ENCODE assay signal across 37 cellular contexts in genomic region chr13:33662392-33662791, GRCh38.
A peak's percentile ranks its signal among the peaks of the same experiment; 100 is the strongest.
DNase-seq lines count a peak whose midpoint lies in the region; ATAC-seq, FAIRE-seq and TF ChIP-seq lines count a peak whose summit lies in the region.
"Had no signal": no experiment of that assay in that cellular context is flagged by ENCODE, and none has a peak within 500 bp of the region (broad histone marks: within the 10 kb centered on the region; RNA-seq: fewer than 3 reads in every experiment).

No MANE protein-coding gene starts in this region.

- POLR2A ChIA-PET in HepG2 (lab: Yijun Ruan, JAX) = interaction anchor here (1.0 to 1.4 kb wide), 2 partner anchors 16 to 20 kb away, joined by 3 to 4 read pairs; no protein-coding TSS in a partner anchor

- no peak for DNase-seq in bronchial epithelial cell (ENCODE audit: low read depth)
- no peak for DNase-seq in left lobe of liver (ENCODE audit: low spot score)
- DNase-seq in HepG2 (ENCODE audit: low spot score) = peak; percentile 68
- DNase-seq in GM20000 (ENCODE audit: low spot score) = no peak
- no peak for DNase-seq in NCI-H748 treated with DMSO at 0.1 percent for 48 hours (lab: John Stamatoyannopoulos, UW)
- no peak for DNase-seq in activated T-cell treated with anti-CD3 and anti-CD28 coated beads, Interleukin-2, amount 50 U/mL, for 72 hours
- DNase-seq in NCI-H526 treated with DMSO at 0.1 percent for 48 hours (lab: John Stamatoyannopoulos, UW) = no peak
- DNase-seq: 8988T; ACHN; AML-193; BE2C; C1 segment of cervical spinal cord; Caco-2; Calu3; CD4-positive, alpha-beta memory T cell; CD4-positive, alpha-beta T cell; CD4-positive, CD25-positive, alpha-beta regulatory T cell; CD8-positive, alpha-beta memory T cell; CD8-positive, alpha-beta T cell; COR-L47; DMS 273 treated with DMSO at 0.1 percent for 48 hours; DMS153; DMS53; DMS79; DMS79 treated with DMSO at 0.1 percent for 48 hours; DND-41; EL had no signal

- H3K4me1 ChIP-seq in HepG2 (ENCODE audit: insufficient read depth, low read length) (peaks cover 36% of the 10 kb centered on the region), liver (ENCODE audit: control insufficient read depth in 4 of 4, insufficient read depth in 4 of 4, low read length in 3 of 4) (peaks cover 0 to 10% (median under 1%) of the 10 kb centered on the region in 4 donors)
- H3K4me1 ChIP-seq: A549; BE2C; BLaER1; BLaER1 treated with 17β-estradiol and CSF1 and Interleukin-3, amounts not matched to agents 10 nM and 100 nM; Caco-2 had no signal

- peaks cover 0 to 2% of the 10 kb centered on the region in 2 donors for H3K9me3 Mint-ChIP-seq in activated T-cell treated with anti-CD3 and anti-CD28 coated beads, Interleukin-2, amount 50 U/mL, for 72 hours
- H3K9me3 Mint-ChIP-seq: CD4-positive, alpha-beta T cell; CD8-positive, alpha-beta memory T cell; CD8-positive, alpha-beta T cell had no signal

- peaks cover 5% of the 10 kb centered on the region for H3K27me3 Mint-ChIP-seq in activated T-cell treated with anti-CD3 and anti-CD28 coated beads, Interleukin-2, amount 50 U/mL, for 72 hours (ENCODE audit: low read depth)

- H3K36me3 Mint-ChIP-seq in activated T-cell treated with anti-CD3 and anti-CD28 coated beads, Interleukin-2, amount 50 U/mL, for 72 hours (ENCODE audit: insufficient read depth in 2 of 2) = peaks cover 0 to 2% of the 10 kb centered on the region in 2 donors
- H3K36me3 Mint-ChIP-seq: CD14-positive monocyte; CD4-positive, alpha-beta memory T cell; CD4-positive, CD25-positive, alpha-beta regulatory T cell; CD8-positive, alpha-beta T cell had no signal

- TF ChIP-seq RAD21 in HepG2 (CRISPR knock-in tag; IDR thresholded peaks at IDR 0.05) (no peak), liver (IDR thresholded peaks at IDR 0.05) (no peak)

- no peaks in the 10 kb centered on the region for H3K9me3 ChIP-seq in HepG2 (ENCODE audit: low read length)
- H3K9me3 ChIP-seq in liver (ENCODE audit: control insufficient read depth in 4 of 4, low read length in 3 of 4) = no peaks in the 10 kb centered on the region
- H3K9me3 ChIP-seq: A549, BE2C, Caco-2 had no signal

- no peaks in the 10 kb centered on the region for H3K27me3 ChIP-seq in bronchial epithelial cell (ENCODE audit: control insufficient read depth, insufficient read depth, low read length)
- H3K27me3 ChIP-seq in HepG2 (ENCODE audit: control insufficient read depth in 1 of 2, insufficient read depth in 2 of 2, low read length in 2 of 2) = no peaks in the 10 kb centered on the region
- H3K27me3 ChIP-seq in liver (ENCODE audit: control insufficient read depth in 4 of 4, insufficient read depth in 4 of 4, low read length in 3 of 4) = no peaks in the 10 kb centered on the region
- H3K27me3 ChIP-seq: BE2C; BLaER1; BLaER1 treated with 17β-estradiol and CSF1 and Interleukin-3, amounts not matched to agents 10 nM and 100 nM had no signal

- no peak overlapping the region for H2AFZ ChIP-seq in HepG2 (ENCODE audit: low read length)

- CTCF ChIA-PET in HepG2 (lab: Yijun Ruan, JAX; ENCODE audit: low intra/inter-chr PET ratio, low total read pairs) = no interaction called here

- H3K27ac ChIP-seq in HepG2 (ENCODE audit: extremely low read length, insufficient read depth, low read length) (peak overlapping the region; percentile 66), liver (ENCODE audit: low read depth in 1 of 2, low read length in 2 of 2) (no peak overlapping the region)
- H3K27ac ChIP-seq: 22Rv1; A549; BLaER1; BLaER1 treated with 17β-estradiol and CSF1 and Interleukin-3, amounts not matched to agents 10 nM and 100 nM; C4-2B had no signal

- peaks cover 6% of the 10 kb centered on the region for H3K79me2 ChIP-seq in HepG2 (ENCODE audit: insufficient read depth, low read length)

- in situ Hi-C loops in HepG2 (cut with HindIII; ENCODE audit: extremely low pct_ligation_motif_present, low pct_unique_long_range_greater_than_20kb) = no loop called here

- TF ChIP-seq EP300 in HepG2 (IDR thresholded peaks at IDR 0.05; ENCODE audit: low read depth in 2 of 2, low read length in 2 of 2) = peak; percentile 14 to 78; a peak in 1 of 4 replicates
- TF ChIP-seq EP300 in HepG2 (CRISPR knock-in tag; IDR thresholded peaks at IDR 0.05; ENCODE audit: borderline replicate concordance) = no peak

- no TSS peak for BruUV-seq in HepG2 (replicated peaks; lab: Mats Ljungman, UMichigan)

- H3K4me3 ChIP-seq in bronchial epithelial cell (ENCODE audit: low read depth, low read length) (no peak overlapping the region), HepG2 (replicated peaks in 1 of 3; ENCODE audit: insufficient read depth in 1 of 3, low read depth in 2 of 3, low read length in 3 of 3) (no peak overlapping the region), liver (ENCODE audit: low read depth in 1 of 3, low read length in 3 of 3) (no peak overlapping the region)
- H3K4me3 ChIP-seq: A549; BLaER1; BLaER1 treated with 17β-estradiol and CSF1 and Interleukin-3, amounts not matched to agents 10 nM and 100 nM had no signal

- WGBS in HepG2 (ENCODE audit: low lambda C conversion rate) = 18% methylated on average over 4 of the region's 4 CpGs
- 28% methylated on average over 4 of the region's 4 CpGs for WGBS in liver

- H3K4me1 Mint-ChIP-seq in activated T-cell treated with anti-CD3 and anti-CD28 coated beads, Interleukin-2, amount 50 U/mL, for 72 hours (ENCODE audit: low read depth) = peaks cover 2% of the 10 kb centered on the region
- H3K4me1 Mint-ChIP-seq: B cell, CD14-positive monocyte had no signal

- intact Hi-C loops in HepG2 (cut with micrococcal nuclease; ENCODE audit: unreplicated experiment) = no loop called here

- H3K4me3 Mint-ChIP-seq in activated T-cell treated with anti-CD3 and anti-CD28 coated beads, Interleukin-2, amount 50 U/mL, for 72 hours = no peak overlapping the region
- H3K4me3 Mint-ChIP-seq: B cell; CD14-positive monocyte; CD4-positive, alpha-beta memory T cell; CD4-positive, alpha-beta T cell; CD4-positive, CD25-positive, alpha-beta regulatory T cell; CD8-positive, alpha-beta memory T cell; CD8-positive, alpha-beta T cell had no signal

- H3K9ac ChIP-seq in HepG2 (ENCODE audit: insufficient read depth, low read depth, low read length) (peak overlapping the region; percentile 28; the same call in 1 of the 2 replicates), liver (ENCODE audit: low read depth in 1 of 2, low read length in 2 of 2) (no peak overlapping the region)
- H3K9ac ChIP-seq: BLaER1; BLaER1 treated with 17β-estradiol and CSF1 and Interleukin-3, amounts not matched to agents 10 nM and 100 nM had no signal

- no peak for TF ChIP-seq CTCF in bronchial epithelial cell (IDR thresholded peaks at IDR 0.05; ENCODE audit: insufficient read depth, low read length, severe bottlenecking)
- no peak for TF ChIP-seq CTCF in HepG2 (CRISPR knock-in tag; IDR thresholded peaks at IDR 0.05)
- no peak for TF ChIP-seq CTCF in liver (IDR thresholded peaks at IDR 0.05; ENCODE audit: low read depth, low read length, missing input control)
- no peak for TF ChIP-seq CTCF in GM20000 (IDR thresholded peaks at IDR 0.05; ENCODE audit: extremely low read depth, missing control alignments)

- H3K36me3 ChIP-seq in bronchial epithelial cell (ENCODE audit: control insufficient read depth, insufficient read depth, low read length) (no peaks in the 10 kb centered on the region), HepG2 (replicated peaks in 1 of 2; ENCODE audit: control insufficient read depth in 1 of 2, insufficient read depth in 2 of 2, low read length in 2 of 2) (peaks cover 3 to 10% of the 10 kb centered on the region in 2 experiments; a peak in 3 of 5 replicates), liver (ENCODE audit: control insufficient read depth in 4 of 4, insufficient read depth in 3 of 4, low read depth in 1 of 4, low read length in 3 of 4) (peaks cover 0 to 3% (median 0%) of the 10 kb centered on the region in 4 donors)
- H3K36me3 ChIP-seq: BE2C; BLaER1; BLaER1 treated with 17β-estradiol and CSF1 and Interleukin-3, amounts not matched to agents 10 nM and 100 nM had no signal

- H3K27ac Mint-ChIP-seq in activated T-cell treated with anti-CD3 and anti-CD28 coated beads, Interleukin-2, amount 50 U/mL, for 72 hours = no peak overlapping the region
- H3K27ac Mint-ChIP-seq: B cell; CD14-positive monocyte; CD4-positive, alpha-beta memory T cell; CD4-positive, alpha-beta T cell; CD4-positive, CD25-positive, alpha-beta regulatory T cell; CD8-positive, alpha-beta memory T cell; CD8-positive, alpha-beta T cell had no signal

- no peak for TF ChIP-seq POLR2A in HepG2 (IDR thresholded peaks at IDR 0.05; ENCODE audit: insufficient read depth in 1 of 2, low read depth in 2 of 2, low read length in 2 of 2)

- H3K4me2 ChIP-seq in HepG2 (ENCODE audit: low read depth, low read length) = peak overlapping the region; percentile 48
- H3K4me2 ChIP-seq: A549; BLaER1; BLaER1 treated with 17β-estradiol and CSF1 and Interleukin-3, amounts not matched to agents 10 nM and 100 nM had no signal

- peak; percentile 83 for ATAC-seq in left lobe of liver
- ATAC-seq in HepG2 = peak; percentile 95
- no peak for ATAC-seq in activated T-cell treated with anti-CD3 and anti-CD28 coated beads, Interleukin-2, amount 50 U/mL, for 72 hours (replicated peaks in 1 of 2)
- ATAC-seq: A549; CD8-positive, alpha-beta T cell had no signal

- peak; percentile 13 for FAIRE-seq in bronchial epithelial cell (lab: Jason Lieb, UNC)
- FAIRE-seq in HepG2 (lab: Jason Lieb, UNC) = peak; percentile 58
- FAIRE-seq: A204.1, A549, D721Med had no signal

- no peaks in the 10 kb centered on the region for H4K20me1 ChIP-seq in HepG2 (ENCODE audit: insufficient read depth, low read length)
- H4K20me1 ChIP-seq: BLaER1; BLaER1 treated with 17β-estradiol and CSF1 and Interleukin-3, amounts not matched to agents 10 nM and 100 nM had no signal

TF ChIP-seq in HepG2, 621 proteins besides CTCF, POLR2A, EP300 and RAD21 (continues in another document):
- TF ChIP-seq HHEX (CRISPR knock-in tag; IDR thresholded peaks at IDR 0.05) (no peak), PITX1 (CRISPR knock-in tag; IDR thresholded peaks at IDR 0.05) (peak; percentile 88), MYNN (CRISPR knock-in tag; IDR thresholded peaks at IDR 0.05; ENCODE audit: low read depth) (no peak), ATF7-NPFF (CRISPR knock-in tag; IDR thresholded peaks at IDR 0.05; ENCODE audit: low read depth) (no peak)

TF ChIP-seq in liver, 16 proteins besides CTCF, POLR2A, EP300 and RAD21:
- TF ChIP-seq HNF4A (conservative IDR thresholded peaks at IDR 0.05) (peak; percentile 52 to 57), RXRA (IDR thresholded peaks at IDR 0.05) (no peak)
TF ChIP-seq in liver: peak in this region for 1.

Comparison
In these comparisons a context has a peak if more than half of its experiments do, and no peak if none do; other contexts are left out.
1. ATAC-seq: peak in left lobe of liver (single experiment) and HepG2 (single experiment); none in activated T-cell treated with anti-CD3 and anti-CD28 coated beads, Interleukin-2, amount 50 U/mL, for 72 hours (0 of 2).